In genomic region chr20:57346477-57346876, GRCh38 we compare ENCODE assay signal across 8 cellular contexts. TPM values are rescaled to one million over a fixed set of nuclear protein-coding genes. Genes with fewer than 3 reads are reported as not detected.
DNase-seq lines count a peak whose midpoint lies in the region; ATAC-seq and TF ChIP-seq lines count a peak whose summit lies in the region.

No MANE protein-coding gene starts in this region.

- intact Hi-C loops in heart left ventricle (cut with DNase I), result loop anchor here (1.0 to 10.0 kb wide), 6 partner anchors 254 to 802 kb away; no protein-coding TSS in a partner anchor

- peak; percentile 68 for DNase-seq in GM04503 (ENCODE audit: low read depth)
- peak; percentile 78 for DNase-seq in M059J (ENCODE audit: low read depth)
- peak; percentile 66 for DNase-seq in SKM-1 (lab: John Stamatoyannopoulos, UW; ENCODE audit: unreplicated experiment)
- DNase-seq in activated naive CD4-positive, alpha-beta T cell treated with anti-CD3 and anti-CD28 coated beads, Interleukin-2, amount 50 U/mL, for 72 hours (ENCODE audit: low spot score in 2 of 2), result peak in 1 of 2 donors; percentile 74
- DNase-seq in heart left ventricle, result peak; percentile 47 to 76 (median 65)
- peak; percentile 69 for DNase-seq in retina
- DNase-seq in GF-D8 (lab: John Stamatoyannopoulos, UW), result no peak

- no peaks in the 10 kb centered on the region for H3K36me3 ChIP-seq in heart left ventricle

- 1 to 2% (median 2%) methylated on average over 4 of the region's 4 CpGs for WGBS in heart left ventricle, 4 donors

- H3K27ac ChIP-seq in heart left ventricle, result no peak overlapping the region

- peaks cover 0 to 8% (median 0%) of the 10 kb centered on the region in 9 donors for H3K27me3 ChIP-seq in heart left ventricle

- H3K9me3 Mint-ChIP-seq in activated naive CD4-positive, alpha-beta T cell treated with anti-CD3 and anti-CD28 coated beads, Interleukin-2, amount 50 U/mL, for 72 hours, result no peaks in the 10 kb centered on the region

- peak; percentile 27 to 46 for ATAC-seq in activated naive CD4-positive, alpha-beta T cell treated with anti-CD3 and anti-CD28 coated beads, Interleukin-2, amount 50 U/mL, for 72 hours
- ATAC-seq in heart left ventricle, result peak; percentile 44 to 56 (median 50)
- no peak for ATAC-seq in GM21786 (IDR thresholded peaks at IDR 0.05; ENCODE audit: unreplicated experiment)

- no peak for TF ChIP-seq POLR2A in heart left ventricle (IDR thresholded peaks at IDR 0.05)

- H3K4me3 ChIP-seq in heart left ventricle, result no peak overlapping the region

- no peaks in the 10 kb centered on the region for H3K9me3 ChIP-seq in heart left ventricle

- peaks cover 0 to 2% of the 10 kb centered on the region in 2 donors for H3K36me3 Mint-ChIP-seq in activated naive CD4-positive, alpha-beta T cell treated with anti-CD3 and anti-CD28 coated beads, Interleukin-2, amount 50 U/mL, for 72 hours

- TF ChIP-seq CTCF in heart left ventricle (IDR thresholded peaks at IDR 0.05), result peak; percentile 56 to 82 (median 72)

- no peak overlapping the region for H3K27ac Mint-ChIP-seq in activated naive CD4-positive, alpha-beta T cell treated with anti-CD3 and anti-CD28 coated beads, Interleukin-2, amount 50 U/mL, for 72 hours

- H3K4me1 ChIP-seq in heart left ventricle, result peaks cover 0 to 4% (median 0%) of the 10 kb centered on the region in 12 donors

RNA-seq across cellular contexts. Expression of gene RAE1, which starts 4.6 kb away (rescaled TPM):
- total RNA-seq in M059J (2014; rRNA removed; shearing (Covaris generic)), result 69.8 and 94.2 TPM in 2 replicates
- 10 to 100 TPM; 47.3 to 67.5 TPM for total RNA-seq in activated naive CD4-positive, alpha-beta T cell treated with anti-CD3 and anti-CD28 coated beads, Interleukin-2, amount 50 U/mL, for 72 hours
- total RNA-seq in heart left ventricle, result 10 to 100 TPM; 12.9 to 18.6 (median 15.5) TPM
- polyA plus RNA-seq in heart left ventricle, result 10 to 100 TPM in 1 of 2 donors, 1 to 10 TPM in 1; 7.5 to 26.8 TPM

RNA-seq across cellular contexts. Expression of gene SPO11, which starts 16.9 kb away (rescaled TPM):
- not detected in 2 replicates for total RNA-seq in M059J (2014; rRNA removed; shearing (Covaris generic))
- not detected for total RNA-seq in activated naive CD4-positive, alpha-beta T cell treated with anti-CD3 and anti-CD28 coated beads, Interleukin-2, amount 50 U/mL, for 72 hours
- total RNA-seq in heart left ventricle, result not detected
- not detected for polyA plus RNA-seq in heart left ventricle

RNA-seq across cellular contexts. Expression of gene RBM38, which starts 44.7 kb away (rescaled TPM):
- total RNA-seq in M059J (2014; rRNA removed; shearing (Covaris generic)), result 14.0 and 16.1 TPM in 2 replicates
- total RNA-seq in activated naive CD4-positive, alpha-beta T cell treated with anti-CD3 and anti-CD28 coated beads, Interleukin-2, amount 50 U/mL, for 72 hours, result 10 to 100 TPM; 43.4 to 97.5 TPM
- total RNA-seq in heart left ventricle, result 10 to 100 TPM; 45.6 to 97.9 (median 62.3) TPM
- 100 to 1,000 TPM in 1 of 2 donors, 10 to 100 TPM in 1; 68.5 to 112 TPM for polyA plus RNA-seq in heart left ventricle
